1 cellular context compared by ENCODE assay signal in the genomic region with DNA sequence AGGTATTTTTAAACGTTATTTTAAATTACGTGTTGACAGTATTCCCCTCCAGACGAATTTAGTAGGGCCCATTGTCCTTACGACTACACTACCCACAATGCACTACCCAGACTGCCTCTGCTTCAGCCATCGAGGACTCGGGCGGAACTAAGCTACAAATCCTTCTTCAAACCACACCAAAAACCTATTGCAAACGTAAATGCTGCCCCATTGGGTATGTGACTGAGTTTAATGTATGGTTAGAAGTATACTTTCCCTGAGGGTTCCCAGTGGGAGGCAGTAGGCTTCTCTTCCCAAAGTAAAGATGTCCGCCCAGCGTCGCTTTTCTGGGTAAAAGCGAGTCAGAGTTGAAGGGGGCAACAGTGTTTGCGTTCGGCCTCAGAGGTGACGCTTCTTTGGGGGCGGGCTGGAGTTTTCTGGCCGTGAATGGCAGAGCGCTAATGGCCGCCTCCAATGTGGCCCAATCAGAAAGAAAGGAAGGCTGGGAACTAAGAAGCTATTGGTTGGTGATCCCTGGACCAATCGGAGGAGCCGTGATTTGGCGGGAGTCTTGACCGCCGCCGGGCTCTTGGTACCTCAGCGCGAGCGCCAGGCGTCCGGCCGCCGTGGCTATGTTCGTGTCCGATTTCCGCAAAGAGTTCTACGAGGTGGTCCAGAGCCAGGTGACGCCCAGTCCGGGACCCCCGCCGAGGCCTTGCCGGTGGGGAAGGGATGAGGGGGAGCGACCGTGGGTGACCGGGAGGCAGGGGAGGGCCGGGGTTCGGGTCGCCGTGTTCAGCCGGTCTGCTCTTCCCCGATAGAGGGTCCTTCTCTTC.
TF ChIP-seq lines count a peak whose summit lies in the region.

A gene with protein sequence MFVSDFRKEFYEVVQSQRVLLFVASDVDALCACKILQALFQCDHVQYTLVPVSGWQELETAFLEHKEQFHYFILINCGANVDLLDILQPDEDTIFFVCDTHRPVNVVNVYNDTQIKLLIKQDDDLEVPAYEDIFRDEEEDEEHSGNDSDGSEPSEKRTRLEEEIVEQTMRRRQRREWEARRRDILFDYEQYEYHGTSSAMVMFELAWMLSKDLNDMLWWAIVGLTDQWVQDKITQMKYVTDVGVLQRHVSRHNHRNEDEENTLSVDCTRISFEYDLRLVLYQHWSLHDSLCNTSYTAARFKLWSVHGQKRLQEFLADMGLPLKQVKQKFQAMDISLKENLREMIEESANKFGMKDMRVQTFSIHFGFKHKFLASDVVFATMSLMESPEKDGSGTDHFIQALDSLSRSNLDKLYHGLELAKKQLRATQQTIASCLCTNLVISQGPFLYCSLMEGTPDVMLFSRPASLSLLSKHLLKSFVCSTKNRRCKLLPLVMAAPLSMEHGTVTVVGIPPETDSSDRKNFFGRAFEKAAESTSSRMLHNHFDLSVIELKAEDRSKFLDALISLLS (plus strand): TSS at position 563 of the 815 bp plus-strand sequence. CDS start 49 bp downstream, at position 612.

TF ChIP-seq in HepG2, 621 proteins besides CTCF, POLR2A, EP300 and RAD21 (continued from another document and continues in another):
- TF ChIP-seq, protein P1, sequence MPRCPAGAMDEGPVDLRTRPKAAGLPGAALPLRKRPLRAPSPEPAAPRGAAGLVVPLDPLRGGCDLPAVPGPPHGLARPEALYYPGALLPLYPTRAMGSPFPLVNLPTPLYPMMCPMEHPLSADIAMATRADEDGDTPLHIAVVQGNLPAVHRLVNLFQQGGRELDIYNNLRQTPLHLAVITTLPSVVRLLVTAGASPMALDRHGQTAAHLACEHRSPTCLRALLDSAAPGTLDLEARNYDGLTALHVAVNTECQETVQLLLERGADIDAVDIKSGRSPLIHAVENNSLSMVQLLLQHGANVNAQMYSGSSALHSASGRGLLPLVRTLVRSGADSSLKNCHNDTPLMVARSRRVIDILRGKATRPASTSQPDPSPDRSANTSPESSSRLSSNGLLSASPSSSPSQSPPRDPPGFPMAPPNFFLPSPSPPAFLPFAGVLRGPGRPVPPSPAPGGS (CRISPR knock-in tag; IDR thresholded peaks at IDR 0.05), result 0 out of 2 replicates have a peak, but pooled peaks have one; percentile 50
- TF ChIP-seq ZNF235 (CRISPR knock-in tag; IDR thresholded peaks at IDR 0.05; ENCODE audit: borderline replicate concordance) (no peak), ZNF17 (CRISPR knock-in tag; IDR thresholded peaks at IDR 0.05) (no peak), RCOR2 (CRISPR knock-in tag; IDR thresholded peaks at IDR 0.05) (no peak), ETV6 (CRISPR knock-in tag; conservative IDR thresholded peaks at IDR 0.05) (no peak), YEATS2 (CRISPR knock-in tag; IDR thresholded peaks at IDR 0.05; ENCODE audit: borderline replicate concordance) (peak; percentile 71; the same call in 1 of the 2 replicates), RNF2 (conservative IDR thresholded peaks at IDR 0.05; ENCODE audit: low read depth) (no peak; the same call in 1 of the 2 replicates), PRPF4 (IDR thresholded peaks at IDR 0.05; ENCODE audit: low read depth, low read length, poor library complexity, severe bottlenecking) (no peak), HNRNPL (IDR thresholded peaks at IDR 0.05; ENCODE audit: low read depth, low read length) (no peak), SP5 (CRISPR knock-in tag; IDR thresholded peaks at IDR 0.05; ENCODE audit: borderline replicate concordance, low read depth) (no peak), CCDC6 (CRISPR knock-in tag; IDR thresholded peaks at IDR 0.05) (no peak), CBFB (CRISPR knock-in tag; IDR thresholded peaks at IDR 0.05) (0 out of 2 replicates have a peak, but pooled peaks have one; percentile 16), ZNF138 (CRISPR knock-in tag; IDR thresholded peaks at IDR 0.05; ENCODE audit: low read depth) (no peak), ZNF7 (CRISPR knock-in tag; IDR thresholded peaks at IDR 0.05) (no peak), PCBP2 (optimal IDR thresholded peaks at IDR 0.05; ENCODE audit: low read depth, low read length, poor library complexity, severe bottlenecking) (no peak), SMARCE1 (IDR thresholded peaks at IDR 0.05; ENCODE audit: borderline replicate concordance) (no peak), ZNF672 (CRISPR knock-in tag; IDR thresholded peaks at IDR 0.05) (no peak), SUZ12 (IDR thresholded peaks at IDR 0.05; ENCODE audit: low read depth, low read length) (peak; percentile 49), POLR2AphosphoS2 (IDR thresholded peaks at IDR 0.05; ENCODE audit: low read depth, low read length) (no peak), GLI4 (CRISPR knock-in tag; IDR thresholded peaks at IDR 0.05; ENCODE audit: borderline replicate concordance) (0 out of 2 replicates have a peak, but pooled peaks have one; percentile 43), SMARCC2 (IDR thresholded peaks at IDR 0.05) (no peak), SIX4 (CRISPR knock-in tag; IDR thresholded peaks at IDR 0.05) (no peak), ZNF432 (CRISPR knock-in tag; IDR thresholded peaks at IDR 0.05; ENCODE audit: borderline replicate concordance) (no peak), ZNF674 (CRISPR knock-in tag; IDR thresholded peaks at IDR 0.05; ENCODE audit: low read depth) (no peak), ZNF460 (CRISPR knock-in tag; IDR thresholded peaks at IDR 0.05; ENCODE audit: borderline replicate concordance) (no peak), KDM1A (CRISPR knock-in tag; IDR thresholded peaks at IDR 0.05) (no peak), ADNP (CRISPR knock-in tag; IDR thresholded peaks at IDR 0.05) (no peak), ELF3 (CRISPR knock-in tag; IDR thresholded peaks at IDR 0.05) (no peak; the same call in 1 of the 2 replicates), GABPA (IDR thresholded peaks at IDR 0.05; ENCODE audit: low read depth, low read length) (no peak), GABPA (CRISPR knock-in tag; IDR thresholded peaks at IDR 0.05; ENCODE audit: low read depth) (peak; percentile 82), ETV5 (CRISPR knock-in tag; IDR thresholded peaks at IDR 0.05; ENCODE audit: borderline replicate concordance) (no peak; the same call in 1 of the 2 replicates), ZFY (CRISPR knock-in tag; IDR thresholded peaks at IDR 0.05) (no peak), TAF1 (CRISPR knock-in tag; IDR thresholded peaks at IDR 0.05) (peak; percentile 48; the same call in 1 of the 2 replicates)
- TF ChIP-seq, protein P2, sequence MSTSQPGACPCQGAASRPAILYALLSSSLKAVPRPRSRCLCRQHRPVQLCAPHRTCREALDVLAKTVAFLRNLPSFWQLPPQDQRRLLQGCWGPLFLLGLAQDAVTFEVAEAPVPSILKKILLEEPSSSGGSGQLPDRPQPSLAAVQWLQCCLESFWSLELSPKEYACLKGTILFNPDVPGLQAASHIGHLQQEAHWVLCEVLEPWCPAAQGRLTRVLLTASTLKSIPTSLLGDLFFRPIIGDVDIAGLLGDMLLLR (CRISPR knock-in tag; IDR thresholded peaks at IDR 0.05), result peak; percentile 67; the same call in 1 of the 2 replicates
- TF ChIP-seq, protein P3, sequence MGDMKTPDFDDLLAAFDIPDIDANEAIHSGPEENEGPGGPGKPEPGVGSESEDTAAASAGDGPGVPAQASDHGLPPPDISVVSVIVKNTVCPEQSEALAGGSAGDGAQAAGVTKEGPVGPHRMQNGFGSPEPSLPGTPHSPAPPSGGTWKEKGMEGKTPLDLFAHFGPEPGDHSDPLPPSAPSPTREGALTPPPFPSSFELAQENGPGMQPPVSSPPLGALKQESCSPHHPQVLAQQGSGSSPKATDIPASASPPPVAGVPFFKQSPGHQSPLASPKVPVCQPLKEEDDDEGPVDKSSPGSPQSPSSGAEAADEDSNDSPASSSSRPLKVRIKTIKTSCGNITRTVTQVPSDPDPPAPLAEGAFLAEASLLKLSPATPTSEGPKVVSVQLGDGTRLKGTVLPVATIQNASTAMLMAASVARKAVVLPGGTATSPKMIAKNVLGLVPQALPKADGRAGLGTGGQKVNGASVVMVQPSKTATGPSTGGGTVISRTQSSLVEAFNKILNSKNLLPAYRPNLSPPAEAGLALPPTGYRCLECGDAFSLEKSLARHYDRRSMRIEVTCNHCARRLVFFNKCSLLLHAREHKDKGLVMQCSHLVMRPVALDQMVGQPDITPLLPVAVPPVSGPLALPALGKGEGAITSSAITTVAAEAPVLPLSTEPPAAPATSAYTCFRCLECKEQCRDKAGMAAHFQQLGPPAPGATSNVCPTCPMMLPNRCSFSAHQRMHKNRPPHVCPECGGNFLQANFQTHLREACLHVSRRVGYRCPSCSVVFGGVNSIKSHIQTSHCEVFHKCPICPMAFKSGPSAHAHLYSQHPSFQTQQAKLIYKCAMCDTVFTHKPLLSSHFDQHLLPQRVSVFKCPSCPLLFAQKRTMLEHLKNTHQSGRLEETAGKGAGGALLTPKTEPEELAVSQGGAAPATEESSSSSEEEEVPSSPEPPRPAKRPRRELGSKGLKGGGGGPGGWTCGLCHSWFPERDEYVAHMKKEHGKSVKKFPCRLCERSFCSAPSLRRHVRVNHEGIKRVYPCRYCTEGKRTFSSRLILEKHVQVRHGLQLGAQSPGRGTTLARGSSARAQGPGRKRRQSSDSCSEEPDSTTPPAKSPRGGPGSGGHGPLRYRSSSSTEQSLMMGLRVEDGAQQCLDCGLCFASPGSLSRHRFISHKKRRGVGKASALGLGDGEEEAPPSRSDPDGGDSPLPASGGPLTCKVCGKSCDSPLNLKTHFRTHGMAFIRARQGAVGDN (CRISPR knock-in tag; IDR thresholded peaks at IDR 0.05), result peak; percentile 74
- TF ChIP-seq, protein P4, sequence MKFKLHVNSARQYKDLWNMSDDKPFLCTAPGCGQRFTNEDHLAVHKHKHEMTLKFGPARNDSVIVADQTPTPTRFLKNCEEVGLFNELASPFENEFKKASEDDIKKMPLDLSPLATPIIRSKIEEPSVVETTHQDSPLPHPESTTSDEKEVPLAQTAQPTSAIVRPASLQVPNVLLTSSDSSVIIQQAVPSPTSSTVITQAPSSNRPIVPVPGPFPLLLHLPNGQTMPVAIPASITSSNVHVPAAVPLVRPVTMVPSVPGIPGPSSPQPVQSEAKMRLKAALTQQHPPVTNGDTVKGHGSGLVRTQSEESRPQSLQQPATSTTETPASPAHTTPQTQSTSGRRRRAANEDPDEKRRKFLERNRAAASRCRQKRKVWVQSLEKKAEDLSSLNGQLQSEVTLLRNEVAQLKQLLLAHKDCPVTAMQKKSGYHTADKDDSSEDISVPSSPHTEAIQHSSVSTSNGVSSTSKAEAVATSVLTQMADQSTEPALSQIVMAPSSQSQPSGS (CRISPR knock-in tag; IDR thresholded peaks at IDR 0.05), result no peak
- TF ChIP-seq, protein P5, sequence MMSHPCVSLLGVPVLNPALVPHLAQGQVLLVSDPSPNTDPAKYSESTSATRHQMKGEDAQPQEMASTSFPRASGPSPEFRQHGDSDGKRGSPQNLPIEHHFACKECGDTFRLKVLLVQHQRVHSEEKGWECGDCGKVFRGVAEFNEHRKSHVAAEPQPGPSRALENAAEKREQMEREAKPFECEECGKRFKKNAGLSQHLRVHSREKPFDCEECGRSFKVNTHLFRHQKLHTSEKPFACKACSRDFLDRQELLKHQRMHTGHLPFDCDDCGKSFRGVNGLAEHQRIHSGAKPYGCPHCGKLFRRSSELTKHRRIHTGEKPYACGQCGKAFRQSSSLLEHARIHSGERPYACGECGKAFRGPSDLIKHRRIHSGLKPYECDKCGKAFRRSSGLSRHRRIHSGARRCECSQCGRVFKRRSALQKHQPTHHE (CRISPR knock-in tag; IDR thresholded peaks at IDR 0.05; ENCODE audit: borderline replicate concordance), result no peak
- TF ChIP-seq, protein P6, sequence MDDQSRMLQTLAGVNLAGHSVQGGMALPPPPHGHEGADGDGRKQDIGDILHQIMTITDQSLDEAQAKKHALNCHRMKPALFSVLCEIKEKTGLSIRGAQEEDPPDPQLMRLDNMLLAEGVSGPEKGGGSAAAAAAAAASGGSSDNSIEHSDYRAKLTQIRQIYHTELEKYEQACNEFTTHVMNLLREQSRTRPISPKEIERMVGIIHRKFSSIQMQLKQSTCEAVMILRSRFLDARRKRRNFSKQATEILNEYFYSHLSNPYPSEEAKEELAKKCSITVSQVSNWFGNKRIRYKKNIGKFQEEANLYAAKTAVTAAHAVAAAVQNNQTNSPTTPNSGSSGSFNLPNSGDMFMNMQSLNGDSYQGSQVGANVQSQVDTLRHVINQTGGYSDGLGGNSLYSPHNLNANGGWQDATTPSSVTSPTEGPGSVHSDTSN (CRISPR knock-in tag; IDR thresholded peaks at IDR 0.05; ENCODE audit: borderline replicate concordance), result no peak
- TF ChIP-seq, protein P7, sequence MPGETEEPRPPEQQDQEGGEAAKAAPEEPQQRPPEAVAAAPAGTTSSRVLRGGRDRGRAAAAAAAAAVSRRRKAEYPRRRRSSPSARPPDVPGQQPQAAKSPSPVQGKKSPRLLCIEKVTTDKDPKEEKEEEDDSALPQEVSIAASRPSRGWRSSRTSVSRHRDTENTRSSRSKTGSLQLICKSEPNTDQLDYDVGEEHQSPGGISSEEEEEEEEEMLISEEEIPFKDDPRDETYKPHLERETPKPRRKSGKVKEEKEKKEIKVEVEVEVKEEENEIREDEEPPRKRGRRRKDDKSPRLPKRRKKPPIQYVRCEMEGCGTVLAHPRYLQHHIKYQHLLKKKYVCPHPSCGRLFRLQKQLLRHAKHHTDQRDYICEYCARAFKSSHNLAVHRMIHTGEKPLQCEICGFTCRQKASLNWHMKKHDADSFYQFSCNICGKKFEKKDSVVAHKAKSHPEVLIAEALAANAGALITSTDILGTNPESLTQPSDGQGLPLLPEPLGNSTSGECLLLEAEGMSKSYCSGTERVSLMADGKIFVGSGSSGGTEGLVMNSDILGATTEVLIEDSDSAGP (CRISPR knock-in tag; IDR thresholded peaks at IDR 0.05; ENCODE audit: borderline replicate concordance), result peak; percentile 30; the same call in 1 of the 2 replicates
- TF ChIP-seq, protein P8, sequence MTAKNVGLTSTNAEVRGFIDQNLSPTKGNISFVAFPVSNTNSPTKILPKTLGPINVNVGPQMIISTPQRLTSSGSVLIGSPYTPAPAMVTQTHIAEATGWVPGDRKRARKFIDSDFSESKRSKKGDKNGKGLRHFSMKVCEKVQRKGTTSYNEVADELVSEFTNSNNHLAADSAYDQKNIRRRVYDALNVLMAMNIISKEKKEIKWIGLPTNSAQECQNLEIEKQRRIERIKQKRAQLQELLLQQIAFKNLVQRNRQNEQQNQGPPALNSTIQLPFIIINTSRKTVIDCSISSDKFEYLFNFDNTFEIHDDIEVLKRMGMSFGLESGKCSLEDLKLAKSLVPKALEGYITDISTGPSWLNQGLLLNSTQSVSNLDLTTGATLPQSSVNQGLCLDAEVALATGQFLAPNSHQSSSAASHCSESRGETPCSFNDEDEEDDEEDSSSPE (CRISPR knock-in tag; IDR thresholded peaks at IDR 0.05), result peak; percentile 94
